In the genomic region with DNA sequence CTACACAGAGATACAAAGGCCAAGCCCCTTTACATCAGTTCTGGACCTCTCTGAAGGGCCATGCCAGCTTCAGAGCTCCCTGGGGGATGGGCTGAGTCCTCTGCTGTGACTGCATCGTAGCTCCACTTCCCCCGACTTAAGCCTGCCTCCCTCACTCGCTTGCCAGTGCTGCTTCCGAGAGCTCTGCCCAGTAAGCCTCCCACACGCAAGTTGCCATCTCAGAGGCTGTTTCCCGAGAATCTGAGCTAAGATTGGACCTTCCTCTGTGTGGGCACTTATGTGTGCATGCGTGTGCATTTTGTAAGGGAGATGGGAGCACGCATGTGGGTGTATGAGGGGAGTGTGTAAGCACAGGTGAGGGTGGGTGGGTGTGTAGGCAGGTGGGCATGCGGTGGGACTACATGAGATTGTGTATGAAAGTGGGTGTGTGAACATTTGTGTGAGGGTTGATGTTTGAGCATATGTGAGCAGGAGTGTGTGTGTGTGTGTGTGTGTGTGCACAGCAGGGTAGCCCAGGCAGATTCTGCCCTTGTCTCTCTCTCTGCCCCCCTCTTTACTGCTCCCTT, we compare ENCODE assay signal across 22 cellular contexts.
"Had no signal": no experiment of that assay in that cellular context is flagged by ENCODE, and none has a peak within 500 bp of the region (broad histone marks: within the 10 kb centered on the region; RNA-seq: fewer than 3 reads in every experiment).

No MANE protein-coding gene starts in this region.

- H3K27me3 ChIP-seq: ascending aorta, hepatocyte had no signal

- H3K4me1 ChIP-seq: ascending aorta, sigmoid colon, tibial nerve had no signal

- H3K36me3 ChIP-seq: ascending aorta, brain microvascular endothelial cell, sigmoid colon, tibial nerve had no signal

- DNase-seq: activated CD4-positive, alpha-beta T cell treated with anti-CD3 and anti-CD28 coated beads, Interleukin-2, amount 10 ng/mL, durations not matched to agents 7 days and 5 days; activated CD4-positive, CD25-positive, alpha-beta regulatory T cell treated with anti-CD3 and anti-CD28 coated beads, Interleukin-2, amount 50 U/mL, for 72 hours; activated CD8-positive, alpha-beta T cell treated with anti-CD3 and anti-CD28 coated beads, Interleukin-2, amount 10 ng/mL, durations not matched to agents 7 days and 5 days; activated gamma-delta T cell; activated naive CD4-positive, alpha-beta T cell treated with anti-CD3 and anti-CD28 coated beads, Interleukin-2, amount 50 U/mL, for 16 hours; activated naive CD8-positive, alpha-beta T cell treated with anti-CD3 and anti-CD28 coated beads, Interleukin-2, amount 50 U/mL, for 24 hours; brain microvascular endothelial cell; dermis blood vessel endothelial cell; effector memory CD4-positive, alpha-beta T cell; foreskin melanocyte; glutamatergic neuron; nucleus accumbens; sigmoid colon; stimulated activated CD4-positive, alpha-beta T cell treated with anti-CD3 and anti-CD28 coated beads, Interleukin-4, amount 100 ng/mL, for 1 hour; stimulated activated naive CD4-positive, alpha-beta T cell treated with Interleukin-2 at 50 U/mL for 16 hours had no signal

- H3K4me2 ChIP-seq: hepatocyte, smooth muscle cell had no signal

- H3K4me3 Mint-ChIP-seq: activated CD4-positive, alpha-beta T cell treated with anti-CD3 and anti-CD28 coated beads, Interleukin-2, amount 10 ng/mL, durations not matched to agents 7 days and 5 days; activated CD8-positive, alpha-beta T cell treated with anti-CD3 and anti-CD28 coated beads, Interleukin-2, amount 10 ng/mL, durations not matched to agents 7 days and 5 days; activated naive CD8-positive, alpha-beta T cell treated with anti-CD3 and anti-CD28 coated beads, Interleukin-2, amount 50 U/mL, for 24 hours; activated T-helper 1 cell treated with anti-CD3 and anti-CD28 coated beads, Interleukin-12 subunit alpha, Interleukin-12 subunit beta, Interleukin-2, Interleukin-4 antibody, amounts not matched to agents 30 ng/mL and 10 ng/mL and 1 ng/mL, durations not matched to agents 14 hours and 24 hours and 36 hours had no signal

- H3K9me3 ChIP-seq: ascending aorta, sigmoid colon, tibial nerve had no signal

- H3K27me3 Mint-ChIP-seq: activated CD4-positive, alpha-beta T cell treated with anti-CD3 and anti-CD28 coated beads, Interleukin-2, amount 10 ng/mL, durations not matched to agents 7 days and 5 days; activated naive CD8-positive, alpha-beta T cell treated with anti-CD3 and anti-CD28 coated beads, Interleukin-2, amount 50 U/mL, for 24 hours had no signal

- H2AFZ ChIP-seq: hepatocyte had no signal

- H3K4me3 ChIP-seq: ascending aorta, hepatocyte, sigmoid colon, smooth muscle cell, tibial nerve had no signal

- ATAC-seq: activated CD8-positive, alpha-beta T cell treated with anti-CD3 and anti-CD28 coated beads, Interleukin-2, amount 10 ng/mL, durations not matched to agents 7 days and 5 days; activated naive CD8-positive, alpha-beta T cell treated with anti-CD3 and anti-CD28 coated beads, Interleukin-2, amount 50 U/mL, for 24 hours had no signal

- H3K9me3 Mint-ChIP-seq: activated CD4-positive, alpha-beta T cell treated with anti-CD3 and anti-CD28 coated beads, Interleukin-2, amount 10 ng/mL, durations not matched to agents 7 days and 5 days; activated naive CD8-positive, alpha-beta T cell treated with anti-CD3 and anti-CD28 coated beads, Interleukin-2, amount 50 U/mL, for 24 hours; activated T-helper 1 cell treated with anti-CD3 and anti-CD28 coated beads, Interleukin-12 subunit alpha, Interleukin-12 subunit beta, Interleukin-2, Interleukin-4 antibody, amounts not matched to agents 30 ng/mL and 10 ng/mL and 1 ng/mL, durations not matched to agents 14 hours and 24 hours and 36 hours had no signal

- H3K27ac ChIP-seq: ascending aorta, brain microvascular endothelial cell, hepatocyte, sigmoid colon, tibial nerve, VCaP had no signal

- H3K4me1 Mint-ChIP-seq: activated CD4-positive, alpha-beta T cell treated with anti-CD3 and anti-CD28 coated beads, Interleukin-2, amount 10 ng/mL, durations not matched to agents 7 days and 5 days; activated naive CD8-positive, alpha-beta T cell treated with anti-CD3 and anti-CD28 coated beads, Interleukin-2, amount 50 U/mL, for 24 hours had no signal

- H3K27ac Mint-ChIP-seq: activated CD4-positive, alpha-beta T cell treated with anti-CD3 and anti-CD28 coated beads, Interleukin-2, amount 10 ng/mL, durations not matched to agents 7 days and 5 days; activated CD8-positive, alpha-beta T cell treated with anti-CD3 and anti-CD28 coated beads, Interleukin-2, amount 10 ng/mL, durations not matched to agents 7 days and 5 days; activated naive CD8-positive, alpha-beta T cell treated with anti-CD3 and anti-CD28 coated beads, Interleukin-2, amount 50 U/mL, for 24 hours; activated T-helper 1 cell treated with anti-CD3 and anti-CD28 coated beads, Interleukin-12 subunit alpha, Interleukin-12 subunit beta, Interleukin-2, Interleukin-4 antibody, amounts not matched to agents 30 ng/mL and 10 ng/mL and 1 ng/mL, durations not matched to agents 14 hours and 24 hours and 36 hours; progenitor cell of endocrine pancreas had no signal

- H3K79me2 ChIP-seq: hepatocyte had no signal
